Comparison of ENCODE assay signal across 9 cellular contexts in genomic region chr4:48670587-48670986, GRCh38.
"Had no signal": no experiment of that assay in that cellular context is flagged by ENCODE, and none has a peak within 500 bp of the region (broad histone marks: within the 10 kb centered on the region; RNA-seq: fewer than 3 reads in every experiment).

No MANE protein-coding gene starts in this region.

- H3K9ac ChIP-seq: GM23248 had no signal

- FAIRE-seq: H54, HepG2 had no signal

- H2AFZ ChIP-seq: GM23248 had no signal

- ATAC-seq: HepG2 had no signal

- H3K4me3 ChIP-seq: GM23248 had no signal

- DNase-seq: GM23248, GOT3, H9, HCEC 1CT, HFFc6, KG1 had no signal

- H3K27ac ChIP-seq: GM23248, HL-60 had no signal
